Comparison of ENCODE assay signal across 2 cellular contexts in genomic region chr17:47106130-47106529, GRCh38.
TF ChIP-seq lines count a peak whose summit lies in the region.

No MANE protein-coding gene starts in this region.

TF ChIP-seq in GM23338, 12 proteins besides CTCF, POLR2A, EP300 and RAD21 (continued from another document):
- TF ChIP-seq, protein P1, sequence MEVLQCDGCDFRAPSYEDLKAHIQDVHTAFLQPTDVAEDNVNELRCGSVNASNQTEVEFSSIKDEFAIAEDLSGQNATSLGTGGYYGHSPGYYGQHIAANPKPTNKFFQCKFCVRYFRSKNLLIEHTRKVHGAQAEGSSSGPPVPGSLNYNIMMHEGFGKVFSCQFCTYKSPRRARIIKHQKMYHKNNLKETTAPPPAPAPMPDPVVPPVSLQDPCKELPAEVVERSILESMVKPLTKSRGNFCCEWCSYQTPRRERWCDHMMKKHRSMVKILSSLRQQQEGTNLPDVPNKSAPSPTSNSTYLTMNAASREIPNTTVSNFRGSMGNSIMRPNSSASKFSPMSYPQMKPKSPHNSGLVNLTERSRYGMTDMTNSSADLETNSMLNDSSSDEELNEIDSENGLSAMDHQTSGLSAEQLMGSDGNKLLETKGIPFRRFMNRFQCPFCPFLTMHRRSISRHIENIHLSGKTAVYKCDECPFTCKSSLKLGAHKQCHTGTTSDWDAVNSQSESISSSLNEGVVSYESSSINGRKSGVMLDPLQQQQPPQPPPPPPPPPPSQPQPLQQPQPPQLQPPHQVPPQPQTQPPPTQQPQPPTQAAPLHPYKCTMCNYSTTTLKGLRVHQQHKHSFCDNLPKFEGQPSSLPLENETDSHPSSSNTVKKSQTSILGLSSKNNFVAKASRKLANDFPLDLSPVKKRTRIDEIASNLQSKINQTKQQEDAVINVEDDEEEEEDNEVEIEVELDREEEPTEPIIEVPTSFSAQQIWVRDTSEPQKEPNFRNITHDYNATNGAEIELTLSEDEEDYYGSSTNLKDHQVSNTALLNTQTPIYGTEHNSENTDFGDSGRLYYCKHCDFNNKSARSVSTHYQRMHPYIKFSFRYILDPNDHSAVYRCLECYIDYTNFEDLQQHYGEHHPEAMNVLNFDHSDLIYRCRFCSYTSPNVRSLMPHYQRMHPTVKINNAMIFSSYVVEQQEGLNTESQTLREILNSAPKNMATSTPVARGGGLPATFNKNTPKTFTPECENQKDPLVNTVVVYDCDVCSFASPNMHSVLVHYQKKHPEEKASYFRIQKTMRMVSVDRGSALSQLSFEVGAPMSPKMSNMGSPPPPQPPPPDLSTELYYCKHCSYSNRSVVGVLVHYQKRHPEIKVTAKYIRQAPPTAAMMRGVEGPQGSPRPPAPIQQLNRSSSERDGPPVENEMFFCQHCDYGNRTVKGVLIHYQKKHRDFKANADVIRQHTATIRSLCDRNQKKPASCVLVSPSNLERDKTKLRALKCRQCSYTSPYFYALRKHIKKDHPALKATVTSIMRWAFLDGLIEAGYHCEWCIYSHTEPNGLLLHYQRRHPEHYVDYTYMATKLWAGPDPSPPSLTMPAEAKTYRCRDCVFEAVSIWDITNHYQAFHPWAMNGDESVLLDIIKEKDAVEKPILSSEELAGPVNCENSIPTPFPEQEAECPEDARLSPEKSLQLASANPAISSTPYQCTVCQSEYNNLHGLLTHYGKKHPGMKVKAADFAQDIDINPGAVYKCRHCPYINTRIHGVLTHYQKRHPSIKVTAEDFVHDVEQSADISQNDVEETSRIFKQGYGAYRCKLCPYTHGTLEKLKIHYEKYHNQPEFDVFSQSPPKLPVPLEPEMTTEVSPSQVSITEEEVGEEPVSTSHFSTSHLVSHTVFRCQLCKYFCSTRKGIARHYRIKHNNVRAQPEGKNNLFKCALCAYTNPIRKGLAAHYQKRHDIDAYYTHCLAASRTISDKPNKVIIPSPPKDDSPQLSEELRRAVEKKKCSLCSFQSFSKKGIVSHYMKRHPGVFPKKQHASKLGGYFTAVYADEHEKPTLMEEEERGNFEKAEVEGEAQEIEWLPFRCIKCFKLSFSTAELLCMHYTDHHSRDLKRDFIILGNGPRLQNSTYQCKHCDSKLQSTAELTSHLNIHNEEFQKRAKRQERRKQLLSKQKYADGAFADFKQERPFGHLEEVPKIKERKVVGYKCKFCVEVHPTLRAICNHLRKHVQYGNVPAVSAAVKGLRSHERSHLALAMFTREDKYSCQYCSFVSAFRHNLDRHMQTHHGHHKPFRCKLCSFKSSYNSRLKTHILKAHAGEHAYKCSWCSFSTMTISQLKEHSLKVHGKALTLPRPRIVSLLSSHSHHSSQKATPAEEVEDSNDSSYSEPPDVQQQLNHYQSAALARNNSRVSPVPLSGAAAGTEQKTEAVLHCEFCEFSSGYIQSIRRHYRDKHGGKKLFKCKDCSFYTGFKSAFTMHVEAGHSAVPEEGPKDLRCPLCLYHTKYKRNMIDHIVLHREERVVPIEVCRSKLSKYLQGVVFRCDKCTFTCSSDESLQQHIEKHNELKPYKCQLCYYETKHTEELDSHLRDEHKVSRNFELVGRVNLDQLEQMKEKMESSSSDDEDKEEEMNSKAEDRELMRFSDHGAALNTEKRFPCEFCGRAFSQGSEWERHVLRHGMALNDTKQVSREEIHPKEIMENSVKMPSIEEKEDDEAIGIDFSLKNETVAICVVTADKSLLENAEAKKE (CRISPR knock-in tag; IDR thresholded peaks at IDR 0.05): no peak
- TF ChIP-seq, protein P2, sequence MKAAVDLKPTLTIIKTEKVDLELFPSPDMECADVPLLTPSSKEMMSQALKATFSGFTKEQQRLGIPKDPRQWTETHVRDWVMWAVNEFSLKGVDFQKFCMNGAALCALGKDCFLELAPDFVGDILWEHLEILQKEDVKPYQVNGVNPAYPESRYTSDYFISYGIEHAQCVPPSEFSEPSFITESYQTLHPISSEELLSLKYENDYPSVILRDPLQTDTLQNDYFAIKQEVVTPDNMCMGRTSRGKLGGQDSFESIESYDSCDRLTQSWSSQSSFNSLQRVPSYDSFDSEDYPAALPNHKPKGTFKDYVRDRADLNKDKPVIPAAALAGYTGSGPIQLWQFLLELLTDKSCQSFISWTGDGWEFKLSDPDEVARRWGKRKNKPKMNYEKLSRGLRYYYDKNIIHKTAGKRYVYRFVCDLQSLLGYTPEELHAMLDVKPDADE (IDR thresholded peaks at IDR 0.05): no peak
- TF ChIP-seq EZH2 (IDR thresholded peaks at IDR 0.05; ENCODE audit: low read depth, unreplicated experiment) (no peak), CREB1 (CRISPR knock-in tag; IDR thresholded peaks at IDR 0.05; ENCODE audit: low read depth) (no peak), ZNF331 (CRISPR knock-in tag; IDR thresholded peaks at IDR 0.05; ENCODE audit: low read depth) (no peak), POLR2AphosphoS5 (IDR thresholded peaks at IDR 0.05; ENCODE audit: low read depth) (no peak), ZNF114 (CRISPR knock-in tag; IDR thresholded peaks at IDR 0.05) (no peak), EZH2phosphoT487 (IDR thresholded peaks at IDR 0.05; ENCODE audit: unreplicated experiment) (no peak), JUNB (IDR thresholded peaks at IDR 0.05; ENCODE audit: unreplicated experiment) (no peak)
- TF ChIP-seq, protein P3, sequence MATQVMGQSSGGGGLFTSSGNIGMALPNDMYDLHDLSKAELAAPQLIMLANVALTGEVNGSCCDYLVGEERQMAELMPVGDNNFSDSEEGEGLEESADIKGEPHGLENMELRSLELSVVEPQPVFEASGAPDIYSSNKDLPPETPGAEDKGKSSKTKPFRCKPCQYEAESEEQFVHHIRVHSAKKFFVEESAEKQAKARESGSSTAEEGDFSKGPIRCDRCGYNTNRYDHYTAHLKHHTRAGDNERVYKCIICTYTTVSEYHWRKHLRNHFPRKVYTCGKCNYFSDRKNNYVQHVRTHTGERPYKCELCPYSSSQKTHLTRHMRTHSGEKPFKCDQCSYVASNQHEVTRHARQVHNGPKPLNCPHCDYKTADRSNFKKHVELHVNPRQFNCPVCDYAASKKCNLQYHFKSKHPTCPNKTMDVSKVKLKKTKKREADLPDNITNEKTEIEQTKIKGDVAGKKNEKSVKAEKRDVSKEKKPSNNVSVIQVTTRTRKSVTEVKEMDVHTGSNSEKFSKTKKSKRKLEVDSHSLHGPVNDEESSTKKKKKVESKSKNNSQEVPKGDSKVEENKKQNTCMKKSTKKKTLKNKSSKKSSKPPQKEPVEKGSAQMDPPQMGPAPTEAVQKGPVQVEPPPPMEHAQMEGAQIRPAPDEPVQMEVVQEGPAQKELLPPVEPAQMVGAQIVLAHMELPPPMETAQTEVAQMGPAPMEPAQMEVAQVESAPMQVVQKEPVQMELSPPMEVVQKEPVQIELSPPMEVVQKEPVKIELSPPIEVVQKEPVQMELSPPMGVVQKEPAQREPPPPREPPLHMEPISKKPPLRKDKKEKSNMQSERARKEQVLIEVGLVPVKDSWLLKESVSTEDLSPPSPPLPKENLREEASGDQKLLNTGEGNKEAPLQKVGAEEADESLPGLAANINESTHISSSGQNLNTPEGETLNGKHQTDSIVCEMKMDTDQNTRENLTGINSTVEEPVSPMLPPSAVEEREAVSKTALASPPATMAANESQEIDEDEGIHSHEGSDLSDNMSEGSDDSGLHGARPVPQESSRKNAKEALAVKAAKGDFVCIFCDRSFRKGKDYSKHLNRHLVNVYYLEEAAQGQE (IDR thresholded peaks at IDR 0.05; ENCODE audit: unreplicated experiment): no peak

TF ChIP-seq in K562, 482 proteins besides CTCF, POLR2A, EP300 and RAD21 (continued from another document):
- TF ChIP-seq TAL1 (IDR thresholded peaks at IDR 0.05) (peak; percentile 30; the same call in 1 of the 2 replicates), ZNF76 (CRISPR knock-in tag; IDR thresholded peaks at IDR 0.05; ENCODE audit: borderline replicate concordance) (no peak), CBFA2T3 (IDR thresholded peaks at IDR 0.05) (peak; percentile 77), HDAC8 (tag; IDR thresholded peaks at IDR 0.05) (no peak), MEF2A (IDR thresholded peaks at IDR 0.05; ENCODE audit: control insufficient read depth, low read depth, low read length) (no peak), GATA2 (CRISPR knock-in tag; IDR thresholded peaks at IDR 0.05) (no peak), TEAD4 (IDR thresholded peaks at IDR 0.05; ENCODE audit: low read length) (peak; percentile 38; the same call in 1 of the 2 replicates), TEAD4 (CRISPR knock-in tag; IDR thresholded peaks at IDR 0.05; ENCODE audit: borderline replicate concordance) (no peak), NCOR1 (IDR thresholded peaks at IDR 0.05) (0 out of 2 replicates have a peak, but pooled peaks have one; percentile 12), YY1 (IDR thresholded peaks at IDR 0.05; ENCODE audit: borderline replicate concordance in 1 of 3, control insufficient read depth in 1 of 3, extremely low read depth in 1 of 3, insufficient read depth in 3 of 3, insufficient read length in 1 of 3, insufficient replicate concordance in 2 of 3, low read depth in 1 of 3, low read length in 2 of 3) (peak in 2 of 3 experiments; percentile 14 to 74), ZNF384 (IDR thresholded peaks at IDR 0.05; ENCODE audit: low read depth, low read length) (no peak), TRIM24 (IDR thresholded peaks at IDR 0.05) (peak; percentile 11 to 32; a peak in 1 of 4 replicates), TCF3 (CRISPR knock-in tag; IDR thresholded peaks at IDR 0.05) (peak; percentile 31; the same call in 1 of the 2 replicates), COPS2 (conservative IDR thresholded peaks at IDR 0.05) (no peak), CBX3 (IDR thresholded peaks at IDR 0.05; ENCODE audit: borderline replicate concordance in 1 of 2, low read length in 2 of 2) (0 out of 3 replicates have a peak, but pooled peaks of 1 of the 2 experiments have one; percentile 14), ARID1B (IDR thresholded peaks at IDR 0.05) (peak; percentile 35; the same call in 1 of the 2 replicates), MEIS2 (IDR thresholded peaks at IDR 0.05; ENCODE audit: partially characterized antibody) (no peak), L3MBTL2 (IDR thresholded peaks at IDR 0.05) (no peak), MXD1 (CRISPR knock-in tag; IDR thresholded peaks at IDR 0.05; ENCODE audit: borderline replicate concordance, poor library complexity, severe bottlenecking) (no peak)
